1 cellular context compared by ENCODE assay signal in genomic region chr13:110485604-110486003, GRCh38.
A peak's percentile ranks its signal among the peaks of the same experiment; 100 is the strongest.
TF ChIP-seq lines count a peak whose summit lies in the region.

No MANE protein-coding gene starts in this region.

TF ChIP-seq in HepG2, 621 proteins besides CTCF, POLR2A, EP300 and RAD21 (continued from another document):
- TF ChIP-seq ZNF207 (IDR thresholded peaks at IDR 0.05; ENCODE audit: borderline replicate concordance) (no peak), KDM6A (CRISPR knock-in tag; IDR thresholded peaks at IDR 0.05; ENCODE audit: low read depth) (no peak), RFXAP (CRISPR knock-in tag; IDR thresholded peaks at IDR 0.05; ENCODE audit: borderline replicate concordance) (no peak), ZNF496 (CRISPR knock-in tag; IDR thresholded peaks at IDR 0.05; ENCODE audit: insufficient replicate concordance) (no peak), THRA (CRISPR knock-in tag; IDR thresholded peaks at IDR 0.05; ENCODE audit: borderline replicate concordance) (no peak), ZNF891 (CRISPR knock-in tag; IDR thresholded peaks at IDR 0.05) (no peak), SALL1 (CRISPR knock-in tag; IDR thresholded peaks at IDR 0.05) (peak; percentile 65), ZNF124 (CRISPR knock-in tag; IDR thresholded peaks at IDR 0.05) (no peak), ZNF639 (CRISPR knock-in tag; conservative IDR thresholded peaks at IDR 0.05) (no peak), NFYB (CRISPR knock-in tag; IDR thresholded peaks at IDR 0.05) (no peak), MAZ (IDR thresholded peaks at IDR 0.05; ENCODE audit: borderline replicate concordance, low read depth, low read length) (no peak), MAZ (CRISPR knock-in tag; IDR thresholded peaks at IDR 0.05; ENCODE audit: low read depth) (no peak), MTF2 (CRISPR knock-in tag; IDR thresholded peaks at IDR 0.05; ENCODE audit: borderline replicate concordance) (no peak), ZBTB49 (CRISPR knock-in tag; IDR thresholded peaks at IDR 0.05; ENCODE audit: borderline replicate concordance) (no peak), RFXANK (CRISPR knock-in tag; IDR thresholded peaks at IDR 0.05) (no peak), CAMTA2 (CRISPR knock-in tag; IDR thresholded peaks at IDR 0.05; ENCODE audit: borderline replicate concordance) (no peak), ZNF644 (CRISPR knock-in tag; IDR thresholded peaks at IDR 0.05; ENCODE audit: low read depth) (no peak), ZNF547 (CRISPR knock-in tag; IDR thresholded peaks at IDR 0.05) (no peak), ZNF607 (CRISPR knock-in tag; IDR thresholded peaks at IDR 0.05; ENCODE audit: borderline replicate concordance) (no peak), SOX6 (IDR thresholded peaks at IDR 0.05) (no peak), SOX6 (CRISPR knock-in tag; IDR thresholded peaks at IDR 0.05) (peak; percentile 69), NBN (conservative IDR thresholded peaks at IDR 0.05) (no peak), NFIB (CRISPR knock-in tag; IDR thresholded peaks at IDR 0.05; ENCODE audit: borderline replicate concordance) (no peak), HOXA7 (CRISPR knock-in tag; IDR thresholded peaks at IDR 0.05) (no peak), ZNF619 (CRISPR knock-in tag; IDR thresholded peaks at IDR 0.05) (no peak)
TF ChIP-seq in HepG2: peak in this region for 69.
